Comparison of ENCODE assay signal across 8 cellular contexts in genomic region chr22:31753634-31754471, GRCh38. TPM values are rescaled to one million over a fixed set of nuclear protein-coding genes. Genes with fewer than 3 reads are reported as not detected.
DNase-seq lines count a peak whose midpoint lies in the region; ATAC-seq and TF ChIP-seq lines count a peak whose summit lies in the region.

DEPDC5 (plus strand) TSS chr22:31754019; CDS start chr22:31754922, 903 bp downstream.

- intact Hi-C loops in naive thymus-derived CD4-positive, alpha-beta T cell (cut with micrococcal nuclease), result loop anchor here (1.0 to 10.0 kb wide), 16 partner anchors 77 to 1987 kb away; partner anchors contain the start of genes FBXO7 (in 2 of the 2), PES1 (in 2 of the 2), PIK3IP1 (in 2 of the 2) and DRG1 (in 1 of the 2)

- POLR2A ChIA-PET in RWPE1 (lab: Yijun Ruan, JAX; ENCODE audit: low non-redundant PET), result no interaction called here
- POLR2A ChIA-PET in naive thymus-derived CD4-positive, alpha-beta T cell (lab: Charles Lee), result interaction anchor here (0.5 to 1.8 kb wide), 7 partner anchors 9 to 463 kb away, joined by 3 to 11 read pairs (median 5); partner anchors contain the start of genes PISD and SFI1

- H3K4me3 ChIP-seq in DOHH2 (ENCODE audit: low read length), result peak within 1 kb of the TSS; percentile 87
- H3K4me3 ChIP-seq in GM23338, result peak within 1 kb of the TSS; percentile 58
- H3K4me3 ChIP-seq in fibroblast of lung (replicated peaks in 1 of 4; ENCODE audit: control extremely low read depth in 1 of 4, insufficient read depth in 1 of 4, low read depth in 3 of 4, low read length in 4 of 4), result peak within 1 kb of the TSS; percentile 81 to 95 (median 92)
- H3K4me3 ChIP-seq in naive thymus-derived CD4-positive, alpha-beta T cell (ENCODE audit: low read length), result peak within 1 kb of the TSS; percentile 65

- peak within 1 kb of the TSS; percentile 99 for H3K4me2 ChIP-seq in DOHH2 (ENCODE audit: low read length)
- peak within 1 kb of the TSS; percentile 86 for H3K4me2 ChIP-seq in GM23338
- H3K4me2 ChIP-seq in fibroblast of lung (ENCODE audit: extremely low read depth, insufficient read depth, low read length), result peak within 1 kb of the TSS; percentile 99

- H3F3A ChIP-seq in DOHH2 (ENCODE audit: control insufficient read depth, insufficient read depth) (peaks cover 16% of the 10 kb centered on the region), GM23338 (replicated peaks; ENCODE audit: low read depth) (peaks cover 24% of the 10 kb centered on the region)

- peak; percentile 98 for DNase-seq in GM23338 (ENCODE audit: low spot score)
- DNase-seq in LoVo (ENCODE audit: low spot score), result peak; percentile 95
- DNase-seq in RWPE1 (ENCODE audit: low spot score), result peak; percentile 85
- DNase-seq in fibroblast of lung (ENCODE audit: low read depth in 2 of 2), result peak; percentile 90 to 91
- DNase-seq in naive thymus-derived CD4-positive, alpha-beta T cell, result peak; percentile 91 to 100 (median 97)
- peak; percentile 94 for DNase-seq in stimulated activated naive B cell treated with anti-CD40 and anti-IgM and Interleukin-4, amounts not matched to agents 10 μg/mL and 1 μg/mL and 100 μg/mL, for 72 hours

- H3K79me2 ChIP-seq in DOHH2 (ENCODE audit: control insufficient read depth, low read length), result peaks cover 50% of the 10 kb centered on the region
- peaks cover 28% of the 10 kb centered on the region for H3K79me2 ChIP-seq in GM23338 (replicated peaks; ENCODE audit: insufficient read depth)
- H3K79me2 ChIP-seq in fibroblast of lung (ENCODE audit: control insufficient read depth, insufficient read depth, low read length), result peaks cover 13% of the 10 kb centered on the region

- H3K27me3 ChIP-seq in DOHH2 (ENCODE audit: control insufficient read depth, low read length), result no peaks in the 10 kb centered on the region
- no peaks in the 10 kb centered on the region for H3K27me3 ChIP-seq in GM23338 (ENCODE audit: insufficient read depth)
- H3K27me3 ChIP-seq in fibroblast of lung (ENCODE audit: control insufficient read depth, insufficient read depth, low read length), result no peaks in the 10 kb centered on the region
- no peaks in the 10 kb centered on the region for H3K27me3 ChIP-seq in naive thymus-derived CD4-positive, alpha-beta T cell (ENCODE audit: control insufficient read depth in 2 of 2, insufficient read depth in 2 of 2, low read length in 2 of 2)

- CTCF ChIA-PET in RWPE1 (lab: Yijun Ruan, JAX), result interaction anchor here (0.6 kb wide), 1 partner anchor 193 kb away, joined by 3 read pairs; no protein-coding TSS in a partner anchor
- CTCF ChIA-PET in naive thymus-derived CD4-positive, alpha-beta T cell (lab: Charles Lee), result no interaction called here

- peaks cover 6% of the 10 kb centered on the region; the same call in 2 of the 3 replicates for H3K36me3 Mint-ChIP-seq in GM23338 (ENCODE audit: low read depth)
- peaks cover 39% of the 10 kb centered on the region for H3K36me3 Mint-ChIP-seq in activated T-helper 17 cell treated with anti-CD3 and anti-CD28 coated beads, Interleukin-2, amount 50 U/mL, for 72 hours (ENCODE audit: low read depth)
- H3K36me3 Mint-ChIP-seq in naive thymus-derived CD4-positive, alpha-beta T cell, result peaks cover 0 to 4% (median 0%) of the 10 kb centered on the region in 5 donors
- H3K36me3 Mint-ChIP-seq in stimulated activated naive B cell treated with anti-CD40 and anti-IgM and Interleukin-4, amounts not matched to agents 10 μg/mL and 1 μg/mL and 100 μg/mL, for 72 hours, result peaks cover 0 to 13% of the 10 kb centered on the region in 2 donors

- peak within 1 kb of the TSS; percentile 88 for H2AFZ ChIP-seq in GM23338
- H2AFZ ChIP-seq in fibroblast of lung (ENCODE audit: low read length), result peak within 1 kb of the TSS; percentile 97

- H4K20me1 ChIP-seq in DOHH2 (ENCODE audit: control insufficient read depth, insufficient read depth, low read depth, low read length) (no peaks in the 10 kb centered on the region), GM23338 (replicated peaks; ENCODE audit: insufficient read depth) (no peaks in the 10 kb centered on the region), fibroblast of lung (ENCODE audit: control insufficient read depth, extremely low read depth, insufficient read depth, low read length) (no peaks in the 10 kb centered on the region)

- H3K9me2 ChIP-seq in DOHH2 (replicated peaks; ENCODE audit: control insufficient read depth, low read length) (no peaks in the 10 kb centered on the region), GM23338 (ENCODE audit: insufficient read depth) (no peaks in the 10 kb centered on the region)

- H3K9me3 ChIP-seq in DOHH2 (ENCODE audit: control insufficient read depth, insufficient read depth, low read length) (no peaks in the 10 kb centered on the region), fibroblast of lung (ENCODE audit: control insufficient read depth, insufficient read depth, low read depth, low read length) (no peaks in the 10 kb centered on the region)
- no peaks in the 10 kb centered on the region for H3K9me3 ChIP-seq in naive thymus-derived CD4-positive, alpha-beta T cell (ENCODE audit: control insufficient read depth in 2 of 3, low read length in 3 of 3)

- peak within 1 kb of the TSS; percentile 100 for H3K27ac Mint-ChIP-seq in GM23338
- H3K27ac Mint-ChIP-seq in activated T-helper 17 cell treated with anti-CD3 and anti-CD28 coated beads, Interleukin-2, amount 50 U/mL, for 72 hours, result peak within 1 kb of the TSS; percentile 96
- H3K27ac Mint-ChIP-seq in naive thymus-derived CD4-positive, alpha-beta T cell, result peak within 1 kb of the TSS; percentile 96 to 100 (median 98)
- H3K27ac Mint-ChIP-seq in stimulated activated naive B cell treated with anti-CD40 and anti-IgM and Interleukin-4, amounts not matched to agents 10 μg/mL and 1 μg/mL and 100 μg/mL, for 72 hours, result peak within 1 kb of the TSS; percentile 99

- peak within 1 kb of the TSS; percentile 93 for H3K4me3 Mint-ChIP-seq in GM23338
- H3K4me3 Mint-ChIP-seq in activated T-helper 17 cell treated with anti-CD3 and anti-CD28 coated beads, Interleukin-2, amount 50 U/mL, for 72 hours, result peak within 1 kb of the TSS; percentile 95
- peak within 1 kb of the TSS; percentile 83 to 96 (median 93) for H3K4me3 Mint-ChIP-seq in naive thymus-derived CD4-positive, alpha-beta T cell
- peak within 1 kb of the TSS; percentile 87 to 93 for H3K4me3 Mint-ChIP-seq in stimulated activated naive B cell treated with anti-CD40 and anti-IgM and Interleukin-4, amounts not matched to agents 10 μg/mL and 1 μg/mL and 100 μg/mL, for 72 hours

- H3K36me3 ChIP-seq in DOHH2 (ENCODE audit: control insufficient read depth, low read length) (peaks cover 32% of the 10 kb centered on the region), GM23338 (ENCODE audit: insufficient read depth) (no peaks in the 10 kb centered on the region), fibroblast of lung (ENCODE audit: control insufficient read depth, insufficient read depth, low read length) (no peaks in the 10 kb centered on the region)
- peaks cover 0 to 12% (median 4%) of the 10 kb centered on the region in 3 experiments for H3K36me3 ChIP-seq in naive thymus-derived CD4-positive, alpha-beta T cell (ENCODE audit: control insufficient read depth in 2 of 3, insufficient read depth in 3 of 3, low read length in 3 of 3)

- H3K4me1 ChIP-seq in DOHH2 (ENCODE audit: control insufficient read depth, low read length) (peaks cover 54% of the 10 kb centered on the region), GM23338 (ENCODE audit: insufficient read depth) (peaks cover 23% of the 10 kb centered on the region), fibroblast of lung (ENCODE audit: control insufficient read depth, extremely low read depth, insufficient read depth, low read length) (peaks cover 17% of the 10 kb centered on the region)
- H3K4me1 ChIP-seq in naive thymus-derived CD4-positive, alpha-beta T cell (ENCODE audit: control insufficient read depth in 2 of 2, insufficient read depth in 2 of 2, low read length in 2 of 2), result peaks cover 25 to 27% of the 10 kb centered on the region in 2 donors

- TF ChIP-seq CTCF in DOHH2 (IDR thresholded peaks at IDR 0.05; ENCODE audit: low read depth, low read length, poor library complexity, severe bottlenecking) (no peak), GM23338 (conservative IDR thresholded peaks at IDR 0.05; ENCODE audit: low read depth in 2 of 2) (no peak), RWPE1 (conservative IDR thresholded peaks at IDR 0.05; ENCODE audit: low read depth) (no peak), fibroblast of lung (conservative IDR thresholded peaks at IDR 0.05 in 1 of 2, IDR thresholded peaks at IDR 0.05 in 1 of 2; ENCODE audit: low read depth in 1 of 2, low read length in 2 of 2) (no peak)

- no peaks in the 10 kb centered on the region for H3K9me3 Mint-ChIP-seq in GM23338
- no peaks in the 10 kb centered on the region for H3K9me3 Mint-ChIP-seq in activated T-helper 17 cell treated with anti-CD3 and anti-CD28 coated beads, Interleukin-2, amount 50 U/mL, for 72 hours
- H3K9me3 Mint-ChIP-seq in naive thymus-derived CD4-positive, alpha-beta T cell, result peaks cover 0 to 3% (median 0%) of the 10 kb centered on the region in 11 donors
- H3K9me3 Mint-ChIP-seq in stimulated activated naive B cell treated with anti-CD40 and anti-IgM and Interleukin-4, amounts not matched to agents 10 μg/mL and 1 μg/mL and 100 μg/mL, for 72 hours, result no peaks in the 10 kb centered on the region

- H3K27ac ChIP-seq in DOHH2 (ENCODE audit: low read depth, low read length) (peak within 1 kb of the TSS; percentile 92), GM23338 (ENCODE audit: low read depth) (peak within 1 kb of the TSS; percentile 98), RWPE1 (peak within 1 kb of the TSS; percentile 94), fibroblast of lung (ENCODE audit: insufficient read depth, low read length) (peak within 1 kb of the TSS; percentile 88)
- H3K27ac ChIP-seq in naive thymus-derived CD4-positive, alpha-beta T cell (ENCODE audit: low read depth, low read length), result peak within 1 kb of the TSS; percentile 87

- peaks cover 5% of the 10 kb centered on the region for H3K27me3 Mint-ChIP-seq in GM23338 (ENCODE audit: insufficient read depth, low read depth, poor library complexity)
- no peaks in the 10 kb centered on the region for H3K27me3 Mint-ChIP-seq in activated T-helper 17 cell treated with anti-CD3 and anti-CD28 coated beads, Interleukin-2, amount 50 U/mL, for 72 hours
- peaks cover 0 to 2% (median 0%) of the 10 kb centered on the region in 5 donors for H3K27me3 Mint-ChIP-seq in naive thymus-derived CD4-positive, alpha-beta T cell
- H3K27me3 Mint-ChIP-seq in stimulated activated naive B cell treated with anti-CD40 and anti-IgM and Interleukin-4, amounts not matched to agents 10 μg/mL and 1 μg/mL and 100 μg/mL, for 72 hours, result no peaks in the 10 kb centered on the region

- peaks cover 30% of the 10 kb centered on the region for H3K4me1 Mint-ChIP-seq in GM23338
- H3K4me1 Mint-ChIP-seq in activated T-helper 17 cell treated with anti-CD3 and anti-CD28 coated beads, Interleukin-2, amount 50 U/mL, for 72 hours, result peaks cover 25% of the 10 kb centered on the region
- H3K4me1 Mint-ChIP-seq in naive thymus-derived CD4-positive, alpha-beta T cell, result peaks cover 26 to 48% (median 44%) of the 10 kb centered on the region in 7 donors
- H3K4me1 Mint-ChIP-seq in stimulated activated naive B cell treated with anti-CD40 and anti-IgM and Interleukin-4, amounts not matched to agents 10 μg/mL and 1 μg/mL and 100 μg/mL, for 72 hours, result peaks cover 24 to 47% of the 10 kb centered on the region in 2 donors

- peak within 1 kb of the TSS; percentile 75 for H3K9ac ChIP-seq in fibroblast of lung (ENCODE audit: insufficient read depth, low read length)

- peak; percentile 80 for ATAC-seq in GM23338
- peak; percentile 84 for ATAC-seq in activated T-helper 17 cell treated with anti-CD3 and anti-CD28 coated beads, Interleukin-2, amount 50 U/mL, for 72 hours (replicated peaks)
- ATAC-seq in naive thymus-derived CD4-positive, alpha-beta T cell, result peak; percentile 86
- peak; percentile 78 to 83 for ATAC-seq in stimulated activated naive B cell treated with anti-CD40 and anti-IgM and Interleukin-4, amounts not matched to agents 10 μg/mL and 1 μg/mL and 100 μg/mL, for 72 hours (replicated peaks)

RNA-seq across cellular contexts. Expression of gene DEPDC5, which starts in this region (rescaled TPM):
- 19.7 and 30.1 TPM in 2 replicates for total RNA-seq in GM23338 (2014; rRNA removed; shearing (Covaris generic))
- 18.7 and 21.1 TPM in 2 replicates for polyA plus RNA-seq in GM23338 (2016; fragmentation: Nextera tagmentation; extraction: Ambion mirVana)
- total RNA-seq in activated T-helper 17 cell treated with anti-CD3 and anti-CD28 coated beads, Interleukin-2, amount 50 U/mL, for 72 hours, result 10 to 100 TPM; 50.0 to 57.1 TPM
- 8.2 and 10.4 TPM in 2 replicates for total RNA-seq in fibroblast of lung
- 9.8 and 10.7 TPM in 2 replicates for polyA plus RNA-seq in fibroblast of lung
- 7.4 and 7.7 TPM in 2 replicates for polyA plus RNA-seq in fibroblast of lung (2012)
- polyA minus RNA-seq in fibroblast of lung (ENCODE audit: low replicate concordance), result 14.5 and 32.5 TPM in 2 replicates
- 10 to 100 TPM; 42.9 to 54.1 (median 44.2) TPM for total RNA-seq in naive thymus-derived CD4-positive, alpha-beta T cell
- 10 to 100 TPM in 1 of 2 donors, 1 to 10 TPM in 1; 5.7 to 10.5 TPM for polyA plus RNA-seq in naive thymus-derived CD4-positive, alpha-beta T cell

Comparison
In these comparisons a context has a peak if more than half of its experiments do, and no peak if none do; other contexts are left out.
1. Peak in every context shown above with its lines: DNase-seq, ATAC-seq, H3K4me3 ChIP-seq and H3K27ac ChIP-seq.